ENCODE assay signal across 8 cellular contexts in the genomic region with DNA sequence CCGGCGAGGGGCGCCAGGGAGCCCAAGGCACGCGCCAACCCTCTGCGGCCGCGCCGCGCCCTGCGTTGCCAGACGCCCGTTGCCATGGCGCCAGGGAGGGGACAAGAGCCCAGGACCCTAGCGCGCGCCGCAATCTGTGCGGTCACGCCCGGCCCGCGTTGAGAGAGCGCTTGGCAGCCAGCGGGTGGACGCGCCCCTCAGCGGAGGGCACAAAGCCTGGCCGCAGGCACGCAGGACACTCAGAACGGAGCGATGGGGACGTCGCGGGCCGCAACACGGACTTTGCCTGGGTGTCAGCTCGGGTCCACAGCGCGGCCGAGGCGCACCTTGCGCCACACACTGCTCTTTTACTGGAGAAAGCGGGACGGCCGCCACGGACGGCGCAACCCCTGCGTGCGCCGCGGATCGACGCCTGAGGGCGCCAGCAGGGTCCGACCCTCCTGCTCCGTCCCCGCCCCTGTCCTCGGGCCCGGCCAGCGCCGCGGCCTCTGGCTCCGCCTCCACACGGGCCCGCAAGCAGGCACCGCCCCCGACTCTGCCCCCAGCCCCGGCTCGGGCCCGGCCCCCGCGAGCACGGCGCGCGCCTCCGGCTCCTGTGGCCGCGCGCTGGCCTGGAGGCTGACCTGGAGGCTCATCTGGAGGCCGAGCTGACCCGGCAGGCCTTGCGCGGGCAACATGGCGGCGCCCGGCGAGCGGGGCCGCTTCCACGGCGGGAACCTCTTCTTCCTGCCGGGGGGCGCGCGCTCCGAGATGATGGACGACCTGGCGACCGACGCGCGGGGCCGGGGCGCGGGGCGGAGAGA. TPM values are rescaled to one million over a fixed set of nuclear protein-coding genes. Genes with fewer than 3 reads are reported as not detected.
A peak's percentile ranks its signal among the peaks of the same experiment; 100 is the strongest.
DNase-seq lines count a peak whose midpoint lies in the region; ATAC-seq and TF ChIP-seq lines count a peak whose summit lies in the region.

Gene GFER, plus strand, starts transcription at position 650 of the 803 bp plus-strand sequence. Its CDS starts 26 bp downstream, at position 676.

- CTCF ChIA-PET in activated naive CD4-positive, alpha-beta T cell treated with anti-CD3 and anti-CD28 coated beads, Interleukin-2, amount 10 ng/mL, durations not matched to agents 7 days and 5 days (lab: Charles Lee), result interaction anchor here (1.5 to 1.7 kb wide), 2 partner anchors 12 to 20 kb away, joined by 5 read pairs; partner anchors contain the start of gene TBL3

- H3K4me1 ChIP-seq in GM23338 (ENCODE audit: insufficient read depth), result peaks cover 21% of the 10 kb centered on the region
- peaks cover 23% of the 10 kb centered on the region for H3K4me1 ChIP-seq in Karpas-422 (ENCODE audit: low read length)
- H3K4me1 ChIP-seq in transverse colon, result peaks cover 22 to 62% (median 57%) of the 10 kb centered on the region in 4 donors

- no peaks in the 10 kb centered on the region for H3K9me3 Mint-ChIP-seq in GM23338
- no peaks in the 10 kb centered on the region for H3K9me3 Mint-ChIP-seq in activated naive CD4-positive, alpha-beta T cell treated with anti-CD3 and anti-CD28 coated beads, Interleukin-2, amount 10 ng/mL, durations not matched to agents 7 days and 5 days

- TF ChIP-seq EP300 in neural cell (conservative IDR thresholded peaks at IDR 0.05; ENCODE audit: poor library complexity, severe bottlenecking) (peak; percentile 33), transverse colon (IDR thresholded peaks at IDR 0.05; ENCODE audit: low read depth) (no peak)

- TF ChIP-seq POLR2A in transverse colon (IDR thresholded peaks at IDR 0.05), result peak; percentile 71

- H3K4me3 Mint-ChIP-seq in GM23338, result peak within 1 kb of the TSS; percentile 92
- peak within 1 kb of the TSS; percentile 80 for H3K4me3 Mint-ChIP-seq in activated naive CD4-positive, alpha-beta T cell treated with anti-CD3 and anti-CD28 coated beads, Interleukin-2, amount 10 ng/mL, durations not matched to agents 7 days and 5 days

- peak within 1 kb of the TSS; percentile 89 for H3K27ac Mint-ChIP-seq in GM23338
- peak within 1 kb of the TSS; percentile 71 for H3K27ac Mint-ChIP-seq in activated naive CD4-positive, alpha-beta T cell treated with anti-CD3 and anti-CD28 coated beads, Interleukin-2, amount 10 ng/mL, durations not matched to agents 7 days and 5 days

- DNase-seq in GM04504 (ENCODE audit: low read depth) (peak; percentile 85), GM23338 (ENCODE audit: low spot score) (peak; percentile 98), Karpas-422 (peak; percentile 97), RPMI8226 (peak; percentile 96), foreskin melanocyte (peak; percentile 75), transverse colon (peak; percentile 92)
- peak; percentile 80 for DNase-seq in activated naive CD4-positive, alpha-beta T cell treated with anti-CD3 and anti-CD28 coated beads, Interleukin-2, amount 10 ng/mL, durations not matched to agents 7 days and 5 days

- 1% methylated on average over 37 of the region's 109 CpGs; no CpG with 5 or more reads in 1 of the 2 donors for WGBS in transverse colon (ENCODE audit: low coverage in 1 of 2), 2 donors

- H3K27me3 ChIP-seq in GM23338 (ENCODE audit: insufficient read depth) (peaks cover 46% of the 10 kb centered on the region), Karpas-422 (ENCODE audit: low read length) (no peaks in the 10 kb centered on the region), neural cell (ENCODE audit: insufficient read depth, low read depth, low read length) (peaks cover 23% of the 10 kb centered on the region), transverse colon (peaks cover 37% of the 10 kb centered on the region)

- H3K9me2 ChIP-seq in GM23338 (ENCODE audit: insufficient read depth), result no peaks in the 10 kb centered on the region
- H3K9me2 ChIP-seq in Karpas-422 (replicated peaks; ENCODE audit: insufficient read depth, low read length), result no peaks in the 10 kb centered on the region
- no peaks in the 10 kb centered on the region for H3K9me2 ChIP-seq in neural cell (ENCODE audit: insufficient read depth, low read length)

- in situ Hi-C loops in transverse colon (cut with MboI; ENCODE audit: low pct_ligation_motif_present in 1 of 4, low pct_unique_long_range_greater_than_20kb in 1 of 4, low sequenced_read_pairs in 3 of 4), result no loop called here

- peak within 1 kb of the TSS; percentile 95 for H3K4me3 ChIP-seq in GM23338
- H3K4me3 ChIP-seq in Karpas-422 (ENCODE audit: low read length), result peak within 1 kb of the TSS; percentile 98
- peak within 1 kb of the TSS; percentile 99 for H3K4me3 ChIP-seq in neural cell (ENCODE audit: low read length)
- H3K4me3 ChIP-seq in transverse colon, result peak within 1 kb of the TSS; percentile 58 to 90 (median 82)

- H3K79me2 ChIP-seq in GM23338 (replicated peaks; ENCODE audit: insufficient read depth), result peaks cover 4% of the 10 kb centered on the region; the same call in 1 of the 2 replicates
- peaks cover 11% of the 10 kb centered on the region for H3K79me2 ChIP-seq in Karpas-422 (ENCODE audit: low read length)
- no peaks in the 10 kb centered on the region for H3K79me2 ChIP-seq in neural cell (replicated peaks; ENCODE audit: insufficient read depth, low read length)

- H3K36me3 ChIP-seq in GM23338 (ENCODE audit: insufficient read depth) (no peaks in the 10 kb centered on the region), Karpas-422 (ENCODE audit: insufficient read depth, low read length) (no peaks in the 10 kb centered on the region), neural cell (ENCODE audit: insufficient read depth, low read length) (no peaks in the 10 kb centered on the region), transverse colon (peaks cover 0 to 7% (median 0%) of the 10 kb centered on the region in 4 donors)

- H3K9ac ChIP-seq in Karpas-422 (ENCODE audit: low read length) (peak within 1 kb of the TSS; percentile 98), neural cell (ENCODE audit: low read length) (peak within 1 kb of the TSS; percentile 94)

- H3K27me3 Mint-ChIP-seq in GM23338 (ENCODE audit: insufficient read depth, low read depth, poor library complexity), result peaks cover 65% of the 10 kb centered on the region
- peaks cover 78% of the 10 kb centered on the region for H3K27me3 Mint-ChIP-seq in activated naive CD4-positive, alpha-beta T cell treated with anti-CD3 and anti-CD28 coated beads, Interleukin-2, amount 10 ng/mL, durations not matched to agents 7 days and 5 days

- H3K9me3 ChIP-seq in Karpas-422 (ENCODE audit: low read length), result no peaks in the 10 kb centered on the region
- no peaks in the 10 kb centered on the region for H3K9me3 ChIP-seq in neural cell (ENCODE audit: low read length)
- no peaks in the 10 kb centered on the region for H3K9me3 ChIP-seq in transverse colon

- H3K4me1 Mint-ChIP-seq in GM23338, result peaks cover 26% of the 10 kb centered on the region
- peaks cover 25% of the 10 kb centered on the region for H3K4me1 Mint-ChIP-seq in activated naive CD4-positive, alpha-beta T cell treated with anti-CD3 and anti-CD28 coated beads, Interleukin-2, amount 10 ng/mL, durations not matched to agents 7 days and 5 days

- peak within 1 kb of the TSS; percentile 50; the same call in 1 of the 2 replicates for H3K27ac ChIP-seq in GM23338 (ENCODE audit: low read depth)
- H3K27ac ChIP-seq in Karpas-422 (ENCODE audit: low read length), result peak within 1 kb of the TSS; percentile 27; the same call in 1 of the 2 replicates
- peak within 1 kb of the TSS; percentile 86 for H3K27ac ChIP-seq in neural cell (ENCODE audit: low read length)
- peak within 1 kb of the TSS; percentile 91 to 95 (median 93) for H3K27ac ChIP-seq in transverse colon

- peak within 1 kb of the TSS; percentile 96 for H3K4me2 ChIP-seq in GM23338
- H3K4me2 ChIP-seq in Karpas-422 (ENCODE audit: low read depth, low read length, poor library complexity, severe bottlenecking), result peak within 1 kb of the TSS; percentile 92
- peak within 1 kb of the TSS; percentile 97 for H3K4me2 ChIP-seq in neural cell (ENCODE audit: low read length)

- peak; percentile 67 for ATAC-seq in GM23338

- intact Hi-C loops in transverse colon (cut with DNase I; ENCODE audit: low total_unique reads), result loop anchor here (10.0 kb wide), 1 partner anchor 681 kb away; no protein-coding TSS in a partner anchor

- TF ChIP-seq CTCF in GM23338 (conservative IDR thresholded peaks at IDR 0.05; ENCODE audit: low read depth in 2 of 2) (peak; percentile 32 to 56; a peak in 2 of 4 replicates), neural cell (IDR thresholded peaks at IDR 0.05; ENCODE audit: poor library complexity, severe bottlenecking) (peak; percentile 81), transverse colon (IDR thresholded peaks at IDR 0.05) (peak in 4 of 5 experiments; percentile 24 to 45 (median 30))

- peak within 1 kb of the TSS; percentile 87 for H2AFZ ChIP-seq in GM23338
- H2AFZ ChIP-seq in Karpas-422 (ENCODE audit: low read length), result peak within 1 kb of the TSS; percentile 20; the same call in 1 of the 2 replicates
- H2AFZ ChIP-seq in neural cell (ENCODE audit: low read depth, low read length), result peak within 1 kb of the TSS; percentile 76

- no peaks in the 10 kb centered on the region; the same call in none of the 2 replicates for H4K20me1 ChIP-seq in GM23338 (replicated peaks; ENCODE audit: insufficient read depth)
- no peaks in the 10 kb centered on the region for H4K20me1 ChIP-seq in Karpas-422 (ENCODE audit: insufficient read depth, low read depth, low read length)
- H4K20me1 ChIP-seq in neural cell (ENCODE audit: insufficient read depth), result no peaks in the 10 kb centered on the region

- H3F3A ChIP-seq in GM23338 (replicated peaks; ENCODE audit: low read depth) (peaks cover 35% of the 10 kb centered on the region), neural cell (ENCODE audit: insufficient read depth, low read length, poor library complexity, severe bottlenecking) (no peaks in the 10 kb centered on the region)

- peak; percentile 45 for TF ChIP-seq RAD21 in neural cell (conservative IDR thresholded peaks at IDR 0.05)

- peaks cover 17% of the 10 kb centered on the region for H3K36me3 Mint-ChIP-seq in GM23338 (ENCODE audit: low read depth)
- peaks cover 13% of the 10 kb centered on the region for H3K36me3 Mint-ChIP-seq in activated naive CD4-positive, alpha-beta T cell treated with anti-CD3 and anti-CD28 coated beads, Interleukin-2, amount 10 ng/mL, durations not matched to agents 7 days and 5 days

TF ChIP-seq in GM23338, 12 proteins besides CTCF, POLR2A, EP300 and RAD21:
- TF ChIP-seq ZNF331 (CRISPR knock-in tag; IDR thresholded peaks at IDR 0.05; ENCODE audit: low read depth) (no peak), CREB1 (CRISPR knock-in tag; IDR thresholded peaks at IDR 0.05; ENCODE audit: low read depth) (peak; percentile 37; the same call in 1 of the 2 replicates), POLR2AphosphoS5 (IDR thresholded peaks at IDR 0.05; ENCODE audit: low read depth) (peak; percentile 60)

TF ChIP-seq in neural cell, 6 proteins besides CTCF, POLR2A, EP300 and RAD21 (continues in another document):
- peak; percentile 55 for TF ChIP-seq SMC3 (conservative IDR thresholded peaks at IDR 0.05; ENCODE audit: poor library complexity)
- no peak for TF ChIP-seq TAF1 (IDR thresholded peaks at IDR 0.05; ENCODE audit: low read depth)

RNA-seq across cellular contexts. Expression of gene GFER, which starts in this region (rescaled TPM):
- total RNA-seq in GM23338 (2014; rRNA removed; shearing (Covaris generic)), result 40.1 and 53.2 TPM in 2 replicates
- 64.5 and 68.5 TPM in 2 replicates for polyA plus RNA-seq in GM23338 (2016; fragmentation: Nextera tagmentation; extraction: Ambion mirVana)
- total RNA-seq in Karpas-422 (2014; rRNA removed; shearing (Covaris generic); ENCODE audit: low replicate concordance), result 17.0 and 43.8 TPM in 2 replicates
- 37.8 and 42.3 TPM in 2 replicates for polyA plus RNA-seq in neural cell
- polyA minus RNA-seq in neural cell, result 25.4 and 28.0 TPM in 2 replicates
- 100 to 1,000 TPM in 1 of 4 donors, 10 to 100 TPM in 3; 29.9 to 117 (median 64.3) TPM for total RNA-seq in transverse colon

Comparison
In these comparisons a context has a peak if more than half of its experiments do, and no peak if none do; other contexts are left out.
1. Peak in every context shown above with its lines: DNase-seq, ATAC-seq, H3K4me3 ChIP-seq and H3K27ac ChIP-seq.
2. H2AFZ ChIP-seq: peak in every context shown above with its lines; median percentile 87 in GM23338; 76 in neural cell; 20 in Karpas-422.
3. H3K27ac ChIP-seq: peak in every context shown above with its lines; median percentile 93 in transverse colon; 86 in neural cell; 50 in GM23338; 27 in Karpas-422.
4. CTCF ChIP-seq: peak in every context shown above with its lines; median percentile 81 in neural cell; 44 in GM23338; 30 in transverse colon.